Comparison of ENCODE assay signal across 23 cellular contexts in genomic region chr16:19089410-19089955, GRCh38. TPM values are rescaled to one million over a fixed set of nuclear protein-coding genes. Genes with fewer than 3 reads are reported as not detected.
A peak's percentile ranks its signal among the peaks of the same experiment; 100 is the strongest.
DNase-seq lines count a peak whose midpoint lies in the region; ATAC-seq, FAIRE-seq and TF ChIP-seq lines count a peak whose summit lies in the region.
"Had no signal": no experiment of that assay in that cellular context is flagged by ENCODE, and none has a peak within 500 bp of the region (broad histone marks: within the 10 kb centered on the region; RNA-seq: fewer than 3 reads in every experiment).

No MANE protein-coding gene starts in this region.

- H4K91ac ChIP-seq in mesenchymal stem cell (ENCODE audit: low read length) (no peak overlapping the region), neuronal stem cell (ENCODE audit: low read depth, low read length, poor library complexity) (no peak overlapping the region)

- H2AFZ ChIP-seq in HepG2 (ENCODE audit: low read length) (no peak overlapping the region), mesenchymal stem cell (ENCODE audit: low read depth, low read length) (no peak overlapping the region), neuronal stem cell (ENCODE audit: low read length) (peak overlapping the region; percentile 29)
- H2AFZ ChIP-seq: GM23338 had no signal

- no peak overlapping the region for H2AK5ac ChIP-seq in mesenchymal stem cell (ENCODE audit: low read length, severe bottlenecking)
- no peak overlapping the region for H2AK5ac ChIP-seq in neuronal stem cell (ENCODE audit: low read depth, low read length)

- H3K4ac ChIP-seq in mesenchymal stem cell (ENCODE audit: low read depth in 1 of 2, low read length in 2 of 2) (no peak overlapping the region), neuronal stem cell (ENCODE audit: low read length) (peak overlapping the region; percentile 71)

- DNase-seq in HepG2 (ENCODE audit: low spot score) (no peak), right lobe of liver (no peak), WTC11 (ENCODE audit: low spot score) (no peak), mesenchymal stem cell (no peak), neuronal stem cell (ENCODE audit: low spot score) (no peak), KG1 (lab: John Stamatoyannopoulos, UW) (no peak), HAP-1 (ENCODE audit: low spot score in 2 of 2) (no peak)
- DNase-seq: Caco-2; CD4-positive, CD25-positive, alpha-beta regulatory T cell; CD8-positive, alpha-beta T cell; DMS153; DND-41; H9; HFFc6 had no signal

- H3K27me3 Mint-ChIP-seq in WTC11 (ENCODE audit: low read depth), result peaks cover 13% of the 10 kb centered on the region

- 0 out of 2 replicates have a peak, but pooled peaks cover 4% of the 10 kb centered on the region for H3K9me3 ChIP-seq in HepG2 (ENCODE audit: low read length)
- no peaks in the 10 kb centered on the region for H3K9me3 ChIP-seq in right lobe of liver
- H3K9me3 ChIP-seq in mesenchymal stem cell (ENCODE audit: control insufficient read depth, low read length), result peaks cover 2% of the 10 kb centered on the region
- no peaks in the 10 kb centered on the region for H3K9me3 ChIP-seq in neuronal stem cell (replicated peaks in 1 of 2; ENCODE audit: control insufficient read depth in 2 of 2, insufficient read depth in 1 of 2, low read depth in 1 of 2, low read length in 2 of 2)
- H3K9me3 ChIP-seq in HAP-1, result no peaks in the 10 kb centered on the region
- H3K9me3 ChIP-seq: Caco-2 had no signal

- H3K4me3 Mint-ChIP-seq in WTC11, result no peak overlapping the region
- H3K4me3 Mint-ChIP-seq: B cell; CD8-positive, alpha-beta T cell; GM23338; H9; HFFc6 had no signal

- H3K79me1 ChIP-seq in mesenchymal stem cell (replicated peaks; ENCODE audit: low read length, poor library complexity, severe bottlenecking) (no peaks in the 10 kb centered on the region), neuronal stem cell (ENCODE audit: low read depth, low read length) (no peaks in the 10 kb centered on the region)

- no peaks in the 10 kb centered on the region for H3K79me2 ChIP-seq in HepG2 (ENCODE audit: insufficient read depth, low read length)

- no peaks in the 10 kb centered on the region for H3K36me3 Mint-ChIP-seq in WTC11
- H3K36me3 Mint-ChIP-seq: CD4-positive, CD25-positive, alpha-beta regulatory T cell; CD8-positive, alpha-beta T cell had no signal

- peaks cover 42% of the 10 kb centered on the region for H3K4me1 ChIP-seq in HepG2 (ENCODE audit: insufficient read depth, low read length)
- H3K4me1 ChIP-seq in right lobe of liver, result peaks cover 0 to 19% (median 0%) of the 10 kb centered on the region in 4 donors
- H3K4me1 ChIP-seq in mesenchymal stem cell (ENCODE audit: control insufficient read depth, insufficient read depth, low read depth, low read length), result peaks cover 6% of the 10 kb centered on the region
- H3K4me1 ChIP-seq in neuronal stem cell (ENCODE audit: control insufficient read depth in 2 of 2, insufficient read depth in 1 of 2, low read depth in 1 of 2, low read length in 2 of 2), result peaks cover 0 to 2% of the 10 kb centered on the region in 2 donors
- H3K4me1 ChIP-seq in HAP-1, result peaks cover 5% of the 10 kb centered on the region; the same call in 1 of the 2 replicates

- no peak for FAIRE-seq in HepG2 (lab: Jason Lieb, UNC)
- FAIRE-seq: A204.1, G401.6, GM19239 had no signal

- peaks cover 6% of the 10 kb centered on the region; the same call in 1 of the 2 replicates for H3K4me1 Mint-ChIP-seq in WTC11
- H3K4me1 Mint-ChIP-seq: GM23338 had no signal

- H3K27me3 ChIP-seq in HepG2 (ENCODE audit: control insufficient read depth in 1 of 2, insufficient read depth in 2 of 2, low read length in 2 of 2) (peaks cover 0 to 9% of the 10 kb centered on the region in 2 experiments; a peak in 2 of 5 replicates), right lobe of liver (no peaks in the 10 kb centered on the region), mesenchymal stem cell (ENCODE audit: control insufficient read depth in 1 of 2, insufficient read depth in 1 of 2, low read length in 2 of 2) (no peaks in the 10 kb centered on the region), neuronal stem cell (ENCODE audit: control insufficient read depth in 3 of 3, insufficient read depth in 3 of 3, low read depth in 1 of 3, low read length in 3 of 3) (peaks cover 0 to 9% (median 8%) of the 10 kb centered on the region in 3 experiments), HAP-1 (ENCODE audit: low read depth) (peaks cover 5% of the 10 kb centered on the region; the same call in 1 of the 2 replicates)

- H4K20me1 ChIP-seq in HepG2 (ENCODE audit: insufficient read depth, low read length), result no peaks in the 10 kb centered on the region
- H4K20me1 ChIP-seq: BLaER1 had no signal

- H3K18ac ChIP-seq in mesenchymal stem cell (ENCODE audit: low read depth in 1 of 2, low read length in 2 of 2), result peak overlapping the region in 1 of 2 experiments; percentile 34
- H3K18ac ChIP-seq in neuronal stem cell (ENCODE audit: low read length), result no peak overlapping the region

- no peak for TF ChIP-seq POLR2A in HepG2 (IDR thresholded peaks at IDR 0.05; ENCODE audit: insufficient read depth in 1 of 2, low read depth in 2 of 2, low read length in 2 of 2)
- TF ChIP-seq POLR2A in right lobe of liver (IDR thresholded peaks at IDR 0.05), result no peak

- H4K8ac ChIP-seq in mesenchymal stem cell (ENCODE audit: low read length) (no peak overlapping the region), neuronal stem cell (ENCODE audit: low read depth, low read length) (no peak overlapping the region)

- H2BK5ac ChIP-seq in mesenchymal stem cell (ENCODE audit: low read depth, low read length, poor library complexity, severe bottlenecking) (no peak overlapping the region), neuronal stem cell (ENCODE audit: low read length) (peak overlapping the region; percentile 17)

- H3K27ac Mint-ChIP-seq in WTC11, result no peak overlapping the region
- H3K27ac Mint-ChIP-seq: B cell; CD4-positive, CD25-positive, alpha-beta regulatory T cell; CD8-positive, alpha-beta T cell; GM23338; H9; HFFc6 had no signal

- WGBS in HepG2 (ENCODE audit: low lambda C conversion rate), result 38% methylated on average over 3 of the region's 3 CpGs
- 89% methylated on average over 3 of the region's 3 CpGs for WGBS in right lobe of liver (ENCODE audit: insufficient coverage, low coverage, low lambda C conversion rate, missing lambda C conversion rate)
- 86% methylated on average over 3 of the region's 3 CpGs for WGBS in mesenchymal stem cell
- no CpG with 5 or more reads among the region's 3 CpGs for WGBS in neuronal stem cell (ENCODE audit: extremely low coverage in 2 of 2, insufficient read length in 2 of 2, insufficient replicate concordance in 1 of 2), 2 donors

- no peak for TF ChIP-seq RAD21 in HepG2 (CRISPR knock-in tag; IDR thresholded peaks at IDR 0.05)

- no TSS peak for BruUV-seq in HepG2 (replicated peaks; lab: Mats Ljungman, UMichigan)

- H3K4me3 ChIP-seq in HepG2 (replicated peaks in 1 of 3; ENCODE audit: insufficient read depth in 1 of 3, low read depth in 2 of 3, low read length in 3 of 3) (no peak overlapping the region), right lobe of liver (no peak overlapping the region), mesenchymal stem cell (ENCODE audit: insufficient read depth in 1 of 2, low read depth in 1 of 2, low read length in 2 of 2) (no peak overlapping the region), neuronal stem cell (ENCODE audit: low read length in 2 of 2) (no peak overlapping the region), HAP-1 (no peak overlapping the region)
- H3K4me3 ChIP-seq: BLaER1, GM23338 had no signal

- no peak overlapping the region for H3K9ac ChIP-seq in HepG2 (ENCODE audit: insufficient read depth, low read depth, low read length)
- H3K9ac ChIP-seq in mesenchymal stem cell (ENCODE audit: low read length), result no peak overlapping the region
- H3K9ac ChIP-seq in neuronal stem cell (ENCODE audit: low read depth, low read length, poor library complexity), result no peak overlapping the region
- H3K9ac ChIP-seq: BLaER1 had no signal

- no peak for TF ChIP-seq CTCF in HepG2 (CRISPR knock-in tag; IDR thresholded peaks at IDR 0.05)
- TF ChIP-seq CTCF in right lobe of liver (IDR thresholded peaks at IDR 0.05), result no peak
- TF ChIP-seq CTCF in WTC11 (IDR thresholded peaks at IDR 0.05), result no peak

- H2BK120ac ChIP-seq in mesenchymal stem cell (ENCODE audit: low read depth, low read length), result no peak overlapping the region
- no peak overlapping the region for H2BK120ac ChIP-seq in neuronal stem cell (ENCODE audit: low read depth, low read length)

- H3K27ac ChIP-seq in HepG2 (ENCODE audit: extremely low read length, insufficient read depth, low read length), result no peak overlapping the region
- H3K27ac ChIP-seq in right lobe of liver, result no peak overlapping the region
- H3K27ac ChIP-seq in mesenchymal stem cell (ENCODE audit: low read length, poor library complexity, severe bottlenecking), result no peak overlapping the region
- no peak overlapping the region for H3K27ac ChIP-seq in neuronal stem cell (replicated peaks; ENCODE audit: low read length)
- H3K27ac ChIP-seq: 22Rv1, BLaER1, C4-2B had no signal

- in situ Hi-C loops in HepG2 (cut with HindIII; ENCODE audit: extremely low pct_ligation_motif_present, low pct_unique_long_range_greater_than_20kb) (loop anchor here (5.0 kb wide), 3 partner anchors 88 to 413 kb away; no protein-coding TSS in a partner anchor), HAP-1 (cut with MboI; ENCODE audit: low sequenced_read_pairs) (loop anchor here (5.0 to 10.0 kb wide), 2 partner anchors 288 to 435 kb away; partner anchors contain the start of genes CCP110 and GDE1)

- H2BK15ac ChIP-seq in mesenchymal stem cell (ENCODE audit: low read depth, poor library complexity, severe bottlenecking) (no peak overlapping the region), neuronal stem cell (ENCODE audit: low read length) (peak overlapping the region; percentile 54)

- no peaks in the 10 kb centered on the region for H3K36me3 ChIP-seq in HepG2 (replicated peaks in 1 of 2; ENCODE audit: control insufficient read depth in 1 of 2, insufficient read depth in 2 of 2, low read length in 2 of 2)
- H3K36me3 ChIP-seq in right lobe of liver, result no peaks in the 10 kb centered on the region
- H3K36me3 ChIP-seq in mesenchymal stem cell (ENCODE audit: control insufficient read depth in 1 of 2, insufficient read depth in 2 of 2, low read depth in 1 of 2, low read length in 2 of 2), result no peaks in the 10 kb centered on the region
- no peaks in the 10 kb centered on the region for H3K36me3 ChIP-seq in neuronal stem cell (replicated peaks in 1 of 2; ENCODE audit: control insufficient read depth in 2 of 2, insufficient read depth in 2 of 2, low read length in 2 of 2)
- H3K36me3 ChIP-seq in HAP-1 (replicated peaks), result no peaks in the 10 kb centered on the region
- H3K36me3 ChIP-seq: BLaER1 had no signal

- H3K14ac ChIP-seq in mesenchymal stem cell (ENCODE audit: low read length in 2 of 2) (no peak overlapping the region), neuronal stem cell (ENCODE audit: low read length) (peak overlapping the region; percentile 17)

- CTCF ChIA-PET in HepG2 (lab: Yijun Ruan, JAX; ENCODE audit: low intra/inter-chr PET ratio, low total read pairs), result no interaction called here
- CTCF ChIA-PET in WTC11 (lab: Charles Lee), result interaction anchor here (0.6 to 1.6 kb wide), 2 partner anchors 90 to 494 kb away, joined by 3 to 5 read pairs; no protein-coding TSS in a partner anchor

- H2BK12ac ChIP-seq in mesenchymal stem cell (ENCODE audit: low read length in 2 of 2) (peak overlapping the region; percentile 33 to 46), neuronal stem cell (ENCODE audit: low read length) (peak overlapping the region; percentile 6)

- H3K23ac ChIP-seq in mesenchymal stem cell (ENCODE audit: low read length in 2 of 2) (no peak overlapping the region), neuronal stem cell (ENCODE audit: low read depth, low read length, poor library complexity) (no peak overlapping the region)

- POLR2A ChIA-PET in HepG2 (lab: Yijun Ruan, JAX), result interaction anchor here (2.1 kb wide), 1 partner anchor 18 kb away, joined by 9 read pairs; no protein-coding TSS in a partner anchor
- POLR2A ChIA-PET in WTC11 (lab: Charles Lee), result no interaction called here

- H3K9me3 Mint-ChIP-seq in WTC11, result peaks cover 13% of the 10 kb centered on the region
- H3K9me3 Mint-ChIP-seq: CD8-positive, alpha-beta T cell had no signal

- TF ChIP-seq EP300 in HepG2 (IDR thresholded peaks at IDR 0.05; ENCODE audit: low read depth in 2 of 2, low read length in 2 of 2) (no peak), HepG2 (CRISPR knock-in tag; IDR thresholded peaks at IDR 0.05; ENCODE audit: borderline replicate concordance) (no peak)

- no peak for ATAC-seq in HepG2
- ATAC-seq in right lobe of liver, result no peak
- ATAC-seq in WTC11, result no peak
- ATAC-seq in HG03439 (IDR thresholded peaks at IDR 0.05; ENCODE audit: unreplicated experiment), result no peak
- ATAC-seq: CD8-positive, alpha-beta T cell; GM23338 had no signal

- H3K4me2 ChIP-seq in HepG2 (ENCODE audit: low read depth, low read length), result no peak overlapping the region
- no peak overlapping the region for H3K4me2 ChIP-seq in mesenchymal stem cell (ENCODE audit: low read length, poor library complexity, severe bottlenecking)
- H3K4me2 ChIP-seq in neuronal stem cell (ENCODE audit: insufficient read depth, low read length, poor library complexity, severe bottlenecking), result no peak overlapping the region
- H3K4me2 ChIP-seq: BLaER1, GM23338 had no signal

- intact Hi-C loops in HepG2 (cut with micrococcal nuclease; ENCODE audit: unreplicated experiment), result no loop called here
- intact Hi-C loops in right lobe of liver (cut with DNase I), result loop anchor here (5.0 to 10.0 kb wide), 3 partner anchors 85 to 293 kb away; no protein-coding TSS in a partner anchor

RNA-seq across cellular contexts. Expression of gene COQ7, which starts 22.1 kb away (rescaled TPM):
- total RNA-seq in HepG2 (2016; rRNA removed; fragmentation: Illumina TruSeq; extraction: Trizol), result 45.7 and 50.6 TPM in 2 replicates
- 8.3 and 9.3 TPM in 2 replicates for total RNA-seq in HepG2 (2016; cell fraction: cytosol; rRNA removed; fragmentation: Illumina TruSeq; extraction: Trizol; ENCODE audit: low read depth)
- 42.0 and 58.8 TPM in 2 replicates for total RNA-seq in HepG2 (2016; cell fraction: insoluble cytoplasmic fraction; rRNA removed; fragmentation: Illumina TruSeq; extraction: Trizol)
- total RNA-seq in HepG2 (2016; cell fraction: membrane; rRNA removed; fragmentation: Illumina TruSeq; extraction: Trizol), result 17.4 and 19.5 TPM in 2 replicates
- 25.7 and 30.2 TPM in 2 replicates for total RNA-seq in HepG2 (2016; cell fraction: nucleus; rRNA removed; fragmentation: Illumina TruSeq; extraction: Trizol)
- 16.3 and 20.1 TPM in 2 replicates for polyA plus RNA-seq in HepG2 (2011; rRNA removed)
- polyA plus RNA-seq in HepG2 (2011; cell fraction: cytosol; rRNA removed), result 22.4 and 24.8 TPM in 2 replicates
- polyA plus RNA-seq in HepG2 (2011; cell fraction: nucleus; rRNA removed), result 21.8 and 23.8 TPM in 2 replicates
- polyA plus RNA-seq in HepG2 (2012), result 20.0 and 27.9 TPM in 2 replicates
- 8.7 and 10.9 TPM in 2 replicates for polyA plus RNA-seq in HepG2 (2016; cell fraction: cytosol; fragmentation: Illumina TruSeq; extraction: Trizol; ENCODE audit: low read depth)
- 48.9 and 53.9 TPM in 2 replicates for polyA plus RNA-seq in HepG2 (2016; cell fraction: insoluble cytoplasmic fraction; fragmentation: Illumina TruSeq; extraction: Trizol; ENCODE audit: low read depth)
- 14.7 and 15.1 TPM in 2 replicates for polyA plus RNA-seq in HepG2 (2016; cell fraction: membrane; fragmentation: Illumina TruSeq; extraction: Trizol; ENCODE audit: low read depth)
- polyA plus RNA-seq in HepG2 (2016; cell fraction: nucleus; fragmentation: Illumina TruSeq; extraction: Trizol; ENCODE audit: insufficient read depth, low read depth), result 39.3 and 45.1 TPM in 2 replicates
- polyA minus RNA-seq in HepG2 (2011; rRNA and poly(A)+ RNA removed; ENCODE audit: low replicate concordance), result 14.1 and 24.6 TPM in 2 replicates
- polyA minus RNA-seq in HepG2 (2011; cell fraction: cytosol; rRNA and poly(A)+ RNA removed), result 13.8 and 14.6 TPM in 2 replicates
- 52.5 and 60.9 TPM in 2 replicates for polyA minus RNA-seq in HepG2 (2011; cell fraction: nucleus; rRNA and poly(A)+ RNA removed)
- total RNA-seq in right lobe of liver, result 10 to 100 TPM in 3 of 6 experiments, 1 to 10 TPM in 3; 7.9 to 11.3 (median 9.9) TPM
- total RNA-seq in WTC11 (2021), result 20.7 to 27.4 TPM (median 22.4 TPM) in 3 replicates
- 8.4 TPM for polyA plus RNA-seq in mesenchymal stem cell (2013, experiment 1 of 2)
- polyA plus RNA-seq in mesenchymal stem cell (2013, experiment 2 of 2), result 8.5 TPM
- polyA plus RNA-seq in neuronal stem cell (2013, experiment 1 of 2), result 14.2 TPM
- polyA plus RNA-seq in neuronal stem cell (2013, experiment 2 of 2), result 14.4 TPM

RNA-seq across cellular contexts. Expression of gene ITPRIPL2, which starts 24.3 kb away (rescaled TPM):
- total RNA-seq in HepG2 (2016; rRNA removed; fragmentation: Illumina TruSeq; extraction: Trizol) (11.7 and 12.6 TPM in 2 replicates), right lobe of liver (10 to 100 TPM; 12.2 to 23.5 (median 17.7) TPM), WTC11 (2021) (5.3 to 7.1 TPM (median 6.6 TPM) in 3 replicates)
- 1.3 and 1.4 TPM in 2 replicates for total RNA-seq in HepG2 (2016; cell fraction: cytosol; rRNA removed; fragmentation: Illumina TruSeq; extraction: Trizol; ENCODE audit: low read depth)
- 9.9 and 12.5 TPM in 2 replicates for total RNA-seq in HepG2 (2016; cell fraction: insoluble cytoplasmic fraction; rRNA removed; fragmentation: Illumina TruSeq; extraction: Trizol)
- 6.5 and 6.9 TPM in 2 replicates for total RNA-seq in HepG2 (2016; cell fraction: membrane; rRNA removed; fragmentation: Illumina TruSeq; extraction: Trizol)
- total RNA-seq in HepG2 (2016; cell fraction: nucleus; rRNA removed; fragmentation: Illumina TruSeq; extraction: Trizol), result 12.3 and 13.3 TPM in 2 replicates
- polyA plus RNA-seq in HepG2 (2011; rRNA removed), result 5.9 and 7.6 TPM in 2 replicates
- polyA plus RNA-seq in HepG2 (2011; cell fraction: cytosol; rRNA removed), result 5.4 and 6.5 TPM in 2 replicates
- polyA plus RNA-seq in HepG2 (2011; cell fraction: nucleus; rRNA removed), result 13.1 and 13.2 TPM in 2 replicates
- 4.2 and 5.8 TPM in 2 replicates for polyA plus RNA-seq in HepG2 (2012)
- 0.55 and 0.58 TPM in 2 replicates for polyA plus RNA-seq in HepG2 (2016; cell fraction: cytosol; fragmentation: Illumina TruSeq; extraction: Trizol; ENCODE audit: low read depth)
- 4.7 and 5.5 TPM in 2 replicates for polyA plus RNA-seq in HepG2 (2016; cell fraction: insoluble cytoplasmic fraction; fragmentation: Illumina TruSeq; extraction: Trizol; ENCODE audit: low read depth)
- 1.4 and 1.5 TPM in 2 replicates for polyA plus RNA-seq in HepG2 (2016; cell fraction: membrane; fragmentation: Illumina TruSeq; extraction: Trizol; ENCODE audit: low read depth)
- polyA plus RNA-seq in HepG2 (2016; cell fraction: nucleus; fragmentation: Illumina TruSeq; extraction: Trizol; ENCODE audit: insufficient read depth, low read depth), result 10.7 and 12.0 TPM in 2 replicates
- 13.8 and 32.7 TPM in 2 replicates for polyA minus RNA-seq in HepG2 (2011; rRNA and poly(A)+ RNA removed; ENCODE audit: low replicate concordance)
- polyA minus RNA-seq in HepG2 (2011; cell fraction: cytosol; rRNA and poly(A)+ RNA removed), result 17.7 TPM in 2 replicates
- 13.6 and 16.7 TPM in 2 replicates for polyA minus RNA-seq in HepG2 (2011; cell fraction: nucleus; rRNA and poly(A)+ RNA removed)
- polyA plus RNA-seq in mesenchymal stem cell (2013, experiment 1 of 2), result 33.8 TPM
- polyA plus RNA-seq in mesenchymal stem cell (2013, experiment 2 of 2), result 33.2 TPM
- polyA plus RNA-seq in neuronal stem cell (2013, experiment 1 of 2), result 3.2 TPM
- polyA plus RNA-seq in neuronal stem cell (2013, experiment 2 of 2), result 3.5 TPM

Comparison
In these comparisons a context has a peak if more than half of its experiments do, and no peak if none do; other contexts are left out.
1. Of the 50 proteins assayed by ChIP-seq in both HepG2 and WTC11: peak only in HepG2: none; only in WTC11: none; in both: NFYB; in neither: 48; mixed calls (peak in some experiments, not most) for 1.